12 cellular contexts compared by ENCODE assay signal in the genomic region with DNA sequence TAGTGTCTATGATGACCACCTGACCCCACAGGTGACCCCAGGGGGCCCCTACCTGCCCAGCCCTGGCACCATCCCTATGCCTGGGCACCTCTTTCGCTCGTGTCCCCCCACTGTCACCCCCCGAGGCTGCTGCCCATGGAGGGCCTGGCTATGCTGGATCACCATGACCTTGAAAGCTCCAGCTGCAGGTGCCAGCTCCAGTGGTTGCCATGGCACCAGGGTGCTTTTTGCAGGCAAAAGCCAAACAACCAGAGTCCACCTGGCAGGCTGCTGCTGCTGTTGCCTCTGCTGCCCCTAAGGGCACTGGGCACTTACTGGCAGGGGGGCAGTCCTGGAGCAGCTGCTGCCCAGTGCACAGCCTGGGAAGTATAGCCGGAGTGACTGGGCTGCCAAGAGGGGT. TPM values are rescaled to one million over a fixed set of nuclear protein-coding genes. Genes with fewer than 3 reads are reported as not detected.
DNase-seq lines count a peak whose midpoint lies in the region; ATAC-seq, FAIRE-seq and TF ChIP-seq lines count a peak whose summit lies in the region.
"Had no signal": no experiment of that assay in that cellular context is flagged by ENCODE, and none has a peak within 500 bp of the region (broad histone marks: within the 10 kb centered on the region; RNA-seq: fewer than 3 reads in every experiment).

No MANE protein-coding gene starts in this region.

- no peak for TF ChIP-seq POLR2A in uterus (IDR thresholded peaks at IDR 0.05)

- H3K4me3 ChIP-seq in NT2/D1 (ENCODE audit: insufficient read length, low read depth) (no peak overlapping the region), kidney (ENCODE audit: low read length in 2 of 2) (peak overlapping the region in 1 of 2 donors; percentile 10), uterus (no peak overlapping the region)
- H3K4me3 ChIP-seq: HAP-1 had no signal

- no peaks in the 10 kb centered on the region for H3K9me3 ChIP-seq in NT2/D1 (ENCODE audit: insufficient read depth, low read length)
- no peaks in the 10 kb centered on the region for H3K9me3 ChIP-seq in kidney (ENCODE audit: control insufficient read depth in 1 of 2, low read length in 2 of 2)
- no peaks in the 10 kb centered on the region for H3K9me3 ChIP-seq in uterus
- H3K9me3 ChIP-seq: HAP-1 had no signal

- no peaks in the 10 kb centered on the region for H3K27me3 ChIP-seq in NT2/D1 (ENCODE audit: insufficient read depth, insufficient read length)
- H3K27me3 ChIP-seq in uterus, result no peaks in the 10 kb centered on the region

- TF ChIP-seq CTCF in kidney (IDR thresholded peaks at IDR 0.05; ENCODE audit: borderline replicate concordance, extremely low read depth, insufficient read depth), result no peak
- TF ChIP-seq CTCF in uterus (IDR thresholded peaks at IDR 0.05), result no peak

- H3K27ac ChIP-seq in kidney (ENCODE audit: low read depth in 2 of 2, low read length in 2 of 2), result peak overlapping the region; percentile 94 to 96
- peak overlapping the region; percentile 76 to 82 for H3K27ac ChIP-seq in uterus

- DNase-seq in NCI-H748 (lab: John Stamatoyannopoulos, UW; ENCODE audit: unreplicated experiment), result peak; percentile 58
- DNase-seq in NCI-H748 treated with DMSO at 0.1 percent for 48 hours (lab: John Stamatoyannopoulos, UW), result no peak
- DNase-seq in NT2/D1 (ENCODE audit: low read depth, low spot score), result no peak
- DNase-seq in kidney, result peak; percentile 80
- peak; percentile 45 to 50 for DNase-seq in uterus
- DNase-seq in Right ventricle myocardium inferior (ENCODE audit: missing footprints), result no peak
- DNase-seq in GDM1 (lab: John Stamatoyannopoulos, UW), result no peak
- DNase-seq in activated CD8-positive, alpha-beta memory T cell treated with anti-CD3 and anti-CD28 coated beads, Interleukin-2, amount 50 U/mL, for 4 hours, result no peak
- DNase-seq: effector CD4-positive, alpha-beta T cell; stimulated activated CD4-positive, alpha-beta T cell treated with anti-CD3 and anti-CD28 coated beads, Interleukin-12 subunit alpha, Interleukin-12 subunit beta, amount 100 ng/mL, for 4 hours had no signal

- ATAC-seq in Right ventricle myocardium inferior, result no peak

- intact Hi-C loops in kidney (cut with DNase I) (loop anchor here (5.0 kb wide), 1 partner anchor 258 kb away; no protein-coding TSS in a partner anchor), uterus (cut with DNase I; ENCODE audit: low total_unique reads) (no loop called here), Right ventricle myocardium inferior (cut with DNase I) (no loop called here)

- FAIRE-seq in kidney (lab: Jason Lieb, UNC), result no peak

- H3K9ac ChIP-seq in NT2/D1 (ENCODE audit: insufficient read length, low read depth), result peak overlapping the region; percentile 44
- H3K9ac ChIP-seq in kidney (ENCODE audit: low read length in 2 of 2), result peak overlapping the region in 1 of 2 donors; percentile 79

- H3K36me3 ChIP-seq in NT2/D1 (ENCODE audit: insufficient read depth, insufficient read length, low read length), result peaks cover 50% of the 10 kb centered on the region
- peaks cover 17 to 30% of the 10 kb centered on the region in 2 donors for H3K36me3 ChIP-seq in kidney (ENCODE audit: control insufficient read depth in 1 of 2, insufficient read depth in 2 of 2, low read length in 2 of 2)
- no peaks in the 10 kb centered on the region for H3K36me3 ChIP-seq in uterus

- H3K4me1 ChIP-seq in NT2/D1 (ENCODE audit: insufficient read depth, insufficient read length) (peaks cover 30% of the 10 kb centered on the region), kidney (ENCODE audit: control insufficient read depth in 1 of 2, insufficient read depth in 1 of 2, low read depth in 1 of 2, low read length in 2 of 2) (peaks cover 49 to 51% of the 10 kb centered on the region in 2 donors), uterus (peaks cover 22 to 32% of the 10 kb centered on the region in 2 donors)

RNA-seq across cellular contexts. Expression of gene ETNK2, which starts 21.7 kb away (rescaled TPM):
- total RNA-seq in kidney (33.3 TPM), uterus (10 to 100 TPM in 3 of 4 donors, 1 to 10 TPM in 1; 2.3 to 23.9 (median 13.9) TPM), Right ventricle myocardium inferior (5.3 TPM)
- 166 TPM for polyA plus RNA-seq in kidney (ENCODE audit: insufficient read depth, low read depth, low replicate concordance)

RNA-seq across cellular contexts. Expression of gene REN, which starts 36.0 kb away (rescaled TPM):
- total RNA-seq in kidney, result 32.4 TPM
- polyA plus RNA-seq in kidney (ENCODE audit: insufficient read depth, low read depth, low replicate concordance), result 1,159 TPM
- 1 to 10 TPM in 2 of 4 donors, not detected in 2; 6.8 to 9.4 TPM for total RNA-seq in uterus
- not detected for total RNA-seq in Right ventricle myocardium inferior
- total RNA-seq: SK-MEL-5 had no signal

RNA-seq across cellular contexts. Expression of gene SOX13, which starts 57.3 kb away (rescaled TPM):
- total RNA-seq in kidney (55.2 TPM), uterus (100 to 1,000 TPM in 1 of 4 donors, 10 to 100 TPM in 3; 15.7 to 139 (median 37.9) TPM), Right ventricle myocardium inferior (12.1 TPM)
- polyA plus RNA-seq in kidney (ENCODE audit: insufficient read depth, low read depth, low replicate concordance), result 23.9 TPM

Comparison
In these comparisons a context has a peak if more than half of its experiments do, and no peak if none do; other contexts are left out.
1. DNase-seq: peak in NCI-H748 (single experiment), kidney (single experiment) and uterus (2 of 2); none in NCI-H748 treated with DMSO at 0.1 percent for 48 hours (single experiment), NT2/D1 (single experiment), Right ventricle myocardium inferior (single experiment), GDM1 (single experiment) and activated CD8-positive, alpha-beta memory T cell treated with anti-CD3 and anti-CD28 coated beads, Interleukin-2, amount 50 U/mL, for 4 hours (single experiment).